ENCODE assay signal across 10 cellular contexts in the genomic region with DNA sequence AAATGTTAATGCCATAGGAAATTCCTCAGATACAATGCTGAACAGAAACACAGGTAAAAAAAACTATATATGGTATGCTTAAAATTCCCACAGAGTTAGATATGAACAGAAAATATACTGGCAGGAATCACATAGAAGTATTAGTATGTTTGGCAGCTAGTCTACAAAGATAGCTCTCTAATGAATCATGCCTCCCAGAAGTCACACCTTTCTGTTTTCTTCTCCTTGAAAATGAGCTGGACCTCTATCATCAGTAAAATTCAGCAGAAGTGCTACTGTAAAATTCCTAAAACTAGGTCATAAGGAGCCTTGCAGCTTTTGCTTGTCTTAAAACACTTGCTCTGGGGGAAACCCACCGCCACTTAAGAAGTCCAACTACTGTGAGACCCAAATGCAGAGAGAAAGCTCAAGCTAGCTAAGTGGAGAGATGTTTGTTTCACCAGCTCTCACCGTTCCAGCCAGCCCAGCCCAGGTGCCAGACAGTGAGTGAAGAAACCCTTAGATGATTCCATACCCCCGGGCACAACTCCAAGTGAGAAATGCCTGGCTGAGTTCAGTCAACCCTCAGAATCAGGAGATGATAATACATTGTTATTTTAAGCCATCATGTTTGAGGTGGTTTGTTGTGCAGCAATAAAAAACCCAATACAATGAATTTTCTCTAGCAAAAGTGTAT. TPM values are rescaled to one million over a fixed set of nuclear protein-coding genes. Genes with fewer than 3 reads are reported as not detected.
DNase-seq lines count a peak whose midpoint lies in the region; ATAC-seq and TF ChIP-seq lines count a peak whose summit lies in the region.
"Had no signal": no experiment of that assay in that cellular context is flagged by ENCODE, and none has a peak within 500 bp of the region (broad histone marks: within the 10 kb centered on the region; RNA-seq: fewer than 3 reads in every experiment).

No MANE protein-coding gene starts in this region.

- no peak overlapping the region for H3K9ac ChIP-seq in neuronal stem cell (ENCODE audit: low read depth, low read length, poor library complexity)

- no peak overlapping the region for H2AK5ac ChIP-seq in neuronal stem cell (ENCODE audit: low read depth, low read length)

- no peak overlapping the region for H3K18ac ChIP-seq in neuronal stem cell (ENCODE audit: low read length)

- H4K8ac ChIP-seq in neuronal stem cell (ENCODE audit: low read depth, low read length), result no peak overlapping the region

- TF ChIP-seq EP300 in suprapubic skin (IDR thresholded peaks at IDR 0.05), result no peak

- H3K79me1 ChIP-seq in neuronal stem cell (ENCODE audit: low read depth, low read length), result no peaks in the 10 kb centered on the region

- H2BK120ac ChIP-seq in neuronal stem cell (ENCODE audit: low read depth, low read length), result no peak overlapping the region

- H3K4me2 ChIP-seq in neuronal stem cell (ENCODE audit: insufficient read depth, low read length, poor library complexity, severe bottlenecking), result no peak overlapping the region

- TF ChIP-seq CTCF in RWPE2 (IDR thresholded peaks at IDR 0.05; ENCODE audit: poor library complexity, severe bottlenecking) (no peak), cardiac muscle cell (IDR thresholded peaks at IDR 0.05; ENCODE audit: low read depth, low read length) (no peak), suprapubic skin (IDR thresholded peaks at IDR 0.05) (no peak)

- TF ChIP-seq POLR2A in suprapubic skin (IDR thresholded peaks at IDR 0.05), result no peak

- H3K4ac ChIP-seq in neuronal stem cell (ENCODE audit: low read length), result no peak overlapping the region

- H3K9me3 ChIP-seq in RWPE2 (ENCODE audit: severe bottlenecking) (no peaks in the 10 kb centered on the region), cardiac muscle cell (ENCODE audit: low read depth) (no peaks in the 10 kb centered on the region), suprapubic skin (no peaks in the 10 kb centered on the region), neuronal stem cell (replicated peaks in 1 of 2; ENCODE audit: control insufficient read depth in 2 of 2, insufficient read depth in 1 of 2, low read depth in 1 of 2, low read length in 2 of 2) (no peaks in the 10 kb centered on the region)
- H3K9me3 ChIP-seq: sigmoid colon had no signal

- H3K36me3 ChIP-seq in RWPE2 (ENCODE audit: low read depth) (no peaks in the 10 kb centered on the region), cardiac muscle cell (no peaks in the 10 kb centered on the region), suprapubic skin (no peaks in the 10 kb centered on the region), neuronal stem cell (replicated peaks in 1 of 2; ENCODE audit: control insufficient read depth in 2 of 2, insufficient read depth in 2 of 2, low read length in 2 of 2) (no peaks in the 10 kb centered on the region)

- intact Hi-C loops in sciatic nerve (cut with DNase I) (no loop called here), left colon (cut with DNase I, micrococcal nuclease) (no loop called here)

- no peak overlapping the region for H3K4me3 ChIP-seq in RWPE2 (ENCODE audit: severe bottlenecking)
- H3K4me3 ChIP-seq in cardiac muscle cell, result no peak overlapping the region
- no peak overlapping the region for H3K4me3 ChIP-seq in suprapubic skin
- H3K4me3 ChIP-seq in neuronal stem cell (ENCODE audit: low read length in 2 of 2), result no peak overlapping the region
- H3K4me3 ChIP-seq: sigmoid colon had no signal

- no peak overlapping the region for H4K91ac ChIP-seq in neuronal stem cell (ENCODE audit: low read depth, low read length, poor library complexity)

- 41% methylated on average over 3 of the region's 3 CpGs for WGBS in suprapubic skin
- WGBS in neuronal stem cell (ENCODE audit: extremely low coverage in 2 of 2, insufficient read length in 2 of 2, insufficient replicate concordance in 1 of 2), 2 donors, result no CpG with 5 or more reads among the region's 3 CpGs

- ATAC-seq in RWPE2 (ENCODE audit: low read depth) (peak; percentile 93), sciatic nerve (no peak), left colon (no peak)

- peaks cover 42% of the 10 kb centered on the region for H3K4me1 ChIP-seq in RWPE2 (ENCODE audit: insufficient read depth, poor library complexity, severe bottlenecking)
- no peaks in the 10 kb centered on the region for H3K4me1 ChIP-seq in cardiac muscle cell (ENCODE audit: low read depth)
- peaks cover 17% of the 10 kb centered on the region for H3K4me1 ChIP-seq in suprapubic skin
- H3K4me1 ChIP-seq in neuronal stem cell (ENCODE audit: control insufficient read depth in 2 of 2, insufficient read depth in 1 of 2, low read depth in 1 of 2, low read length in 2 of 2), result no peaks in the 10 kb centered on the region

- no peak overlapping the region for H2BK12ac ChIP-seq in neuronal stem cell (ENCODE audit: low read length)

- no peak overlapping the region for H2AFZ ChIP-seq in neuronal stem cell (ENCODE audit: low read length)

- no peak overlapping the region for H3K14ac ChIP-seq in neuronal stem cell (ENCODE audit: low read length)

- peak; percentile 0 for DNase-seq in DMS53 (lab: John Stamatoyannopoulos, UW)
- DNase-seq in DMS53 treated with DMSO at 0.1 percent for 48 hours (lab: John Stamatoyannopoulos, UW; ENCODE audit: unreplicated experiment), result no peak
- DNase-seq in RWPE2 (ENCODE audit: low spot score), result peak; percentile 88
- DNase-seq in cardiac muscle cell (ENCODE audit: low read depth in 1 of 2, low spot score in 1 of 2), result peak; percentile 13 to 66
- DNase-seq in suprapubic skin (ENCODE audit: low spot score in 2 of 2), result no peak
- no peak for DNase-seq in neuronal stem cell (ENCODE audit: low spot score)
- DNase-seq in sciatic nerve (ENCODE audit: low spot score), result no peak
- no peak for DNase-seq in left colon
- DNase-seq: 8988T, sigmoid colon had no signal

- H2BK15ac ChIP-seq in neuronal stem cell (ENCODE audit: low read length), result no peak overlapping the region

- H3K27me3 ChIP-seq in RWPE2 (ENCODE audit: insufficient read depth, poor library complexity, severe bottlenecking) (no peaks in the 10 kb centered on the region), cardiac muscle cell (no peaks in the 10 kb centered on the region), suprapubic skin (no peaks in the 10 kb centered on the region), neuronal stem cell (ENCODE audit: control insufficient read depth in 3 of 3, insufficient read depth in 3 of 3, low read depth in 1 of 3, low read length in 3 of 3) (no peaks in the 10 kb centered on the region)
- H3K27me3 ChIP-seq: sigmoid colon had no signal

- peak overlapping the region; percentile 75 for H3K27ac ChIP-seq in RWPE2 (ENCODE audit: poor library complexity, severe bottlenecking)
- H3K27ac ChIP-seq in cardiac muscle cell, result no peak overlapping the region
- peak overlapping the region; percentile 1 for H3K27ac ChIP-seq in suprapubic skin
- no peak overlapping the region for H3K27ac ChIP-seq in neuronal stem cell (replicated peaks; ENCODE audit: low read length)
- H3K27ac ChIP-seq: sigmoid colon had no signal

- H2BK5ac ChIP-seq in neuronal stem cell (ENCODE audit: low read length), result no peak overlapping the region

- no peak overlapping the region for H3K23ac ChIP-seq in neuronal stem cell (ENCODE audit: low read depth, low read length, poor library complexity)

RNA-seq across cellular contexts. Expression of a gene that starts 43.0 kb away (rescaled TPM):
- total RNA-seq in cardiac muscle cell, result 43.1 and 54.1 TPM in 2 replicates
- 38.2 and 43.4 TPM in 2 replicates for polyA plus RNA-seq in cardiac muscle cell
- total RNA-seq in suprapubic skin, result 10 to 100 TPM; 11.2 to 21.8 (median 16.7) TPM
- 37.9 TPM for polyA plus RNA-seq in neuronal stem cell (2013, experiment 1 of 2)
- 37.1 TPM for polyA plus RNA-seq in neuronal stem cell (2013, experiment 2 of 2)
- 26.5 TPM for total RNA-seq in sciatic nerve
- total RNA-seq in left colon, result 1 to 10 TPM; 5.7 to 7.5 TPM

Comparison
In these comparisons a context has a peak if more than half of its experiments do, and no peak if none do; other contexts are left out.
1. DNase-seq: peak in DMS53 (single experiment), RWPE2 (single experiment) and cardiac muscle cell (2 of 2); none in DMS53 treated with DMSO at 0.1 percent for 48 hours (single experiment), suprapubic skin (0 of 2), neuronal stem cell (single experiment), sciatic nerve (single experiment) and left colon (0 of 2).
2. H3K27ac ChIP-seq: peak in RWPE2 (single experiment) and suprapubic skin (single experiment); none in cardiac muscle cell (single experiment) and neuronal stem cell (single experiment).